In genomic region chr6:119658917-119659316, GRCh38 we compare ENCODE assay signal across 19 cellular contexts.
DNase-seq lines count a peak whose midpoint lies in the region; ATAC-seq and TF ChIP-seq lines count a peak whose summit lies in the region.
"Had no signal": no experiment of that assay in that cellular context is flagged by ENCODE, and none has a peak within 500 bp of the region (broad histone marks: within the 10 kb centered on the region; RNA-seq: fewer than 3 reads in every experiment).

No MANE protein-coding gene starts in this region.

- no peak for TF ChIP-seq CTCF in mesothelial cell of epicardium (IDR thresholded peaks at IDR 0.05; ENCODE audit: unreplicated experiment)

- no peak overlapping the region for H3K27ac Mint-ChIP-seq in stimulated activated effector memory CD8-positive, alpha-beta T cell treated with anti-CD3 and anti-CD28 coated beads, Interleukin-12 subunit alpha, Interleukin-12 subunit beta, amount 100 ng/mL, for 72 hours
- H3K27ac Mint-ChIP-seq in mesothelial cell of epicardium = no peak overlapping the region
- H3K27ac Mint-ChIP-seq: CD14-positive monocyte; CD4-positive, alpha-beta memory T cell; H9; IgD-negative memory B cell had no signal

- H3K36me3 Mint-ChIP-seq in stimulated activated effector memory CD8-positive, alpha-beta T cell treated with anti-CD3 and anti-CD28 coated beads, Interleukin-12 subunit alpha, Interleukin-12 subunit beta, amount 100 ng/mL, for 72 hours = no peaks in the 10 kb centered on the region
- H3K36me3 Mint-ChIP-seq in mesothelial cell of epicardium = no peaks in the 10 kb centered on the region
- H3K36me3 Mint-ChIP-seq: CD14-positive monocyte; CD4-positive, alpha-beta memory T cell; IgD-negative memory B cell had no signal

- ATAC-seq in GM18868 (IDR thresholded peaks at IDR 0.05; ENCODE audit: unreplicated experiment) (peak; percentile 39), HG02610 (IDR thresholded peaks at IDR 0.05; ENCODE audit: unreplicated experiment) (peak; percentile 58), HG03432 (IDR thresholded peaks at IDR 0.05; ENCODE audit: unreplicated experiment) (peak; percentile 37)
- peak; percentile 19 for ATAC-seq in stimulated activated effector memory CD8-positive, alpha-beta T cell treated with anti-CD3 and anti-CD28 coated beads, Interleukin-12 subunit alpha, Interleukin-12 subunit beta, amount 100 ng/mL, for 72 hours
- ATAC-seq: HepG2 had no signal

- no peaks in the 10 kb centered on the region for H3K27me3 Mint-ChIP-seq in mesothelial cell of epicardium (ENCODE audit: low read depth)
- H3K27me3 Mint-ChIP-seq: CD4-positive, alpha-beta memory T cell; IgD-negative memory B cell had no signal

- no peaks in the 10 kb centered on the region for H3K9me3 Mint-ChIP-seq in stimulated activated effector memory CD8-positive, alpha-beta T cell treated with anti-CD3 and anti-CD28 coated beads, Interleukin-12 subunit alpha, Interleukin-12 subunit beta, amount 100 ng/mL, for 72 hours
- H3K9me3 Mint-ChIP-seq in mesothelial cell of epicardium = no peaks in the 10 kb centered on the region
- H3K9me3 Mint-ChIP-seq: CD14-positive monocyte; CD4-positive, alpha-beta memory T cell; H9; IgD-negative memory B cell had no signal

- H3K4me1 Mint-ChIP-seq in stimulated activated effector memory CD8-positive, alpha-beta T cell treated with anti-CD3 and anti-CD28 coated beads, Interleukin-12 subunit alpha, Interleukin-12 subunit beta, amount 100 ng/mL, for 72 hours = no peaks in the 10 kb centered on the region
- H3K4me1 Mint-ChIP-seq in mesothelial cell of epicardium = peaks cover 14% of the 10 kb centered on the region
- H3K4me1 Mint-ChIP-seq: CD14-positive monocyte; CD4-positive, alpha-beta memory T cell; H9; IgD-negative memory B cell had no signal

- no peak overlapping the region for H3K4me3 Mint-ChIP-seq in stimulated activated effector memory CD8-positive, alpha-beta T cell treated with anti-CD3 and anti-CD28 coated beads, Interleukin-12 subunit alpha, Interleukin-12 subunit beta, amount 100 ng/mL, for 72 hours
- H3K4me3 Mint-ChIP-seq in mesothelial cell of epicardium = no peak overlapping the region
- H3K4me3 Mint-ChIP-seq: CD14-positive monocyte; CD4-positive, alpha-beta memory T cell; H9 had no signal

- DNase-seq in stimulated activated effector memory CD8-positive, alpha-beta T cell treated with anti-CD3 and anti-CD28 coated beads, Interleukin-12 subunit alpha, Interleukin-12 subunit beta, amount 100 ng/mL, for 72 hours (ENCODE audit: low spot score in 2 of 2) = no peak
- DNase-seq in NCI-H526 (lab: John Stamatoyannopoulos, UW) = no peak
- no peak for DNase-seq in NCI-H1694 treated with DMSO at 0.1 percent for 48 hours (lab: John Stamatoyannopoulos, UW)
- DNase-seq in mesothelial cell of epicardium (ENCODE audit: low spot score in 2 of 2, unreplicated experiment in 2 of 2) = no peak
- DNase-seq in NCI-H2029 (lab: John Stamatoyannopoulos, UW) = no peak
- DNase-seq: 8988T; CD4-positive, alpha-beta memory T cell; DMS153; DMS79; GDM1; H9; Karpas-422; KBM-7 had no signal
